ENCODE assay signal across 33 cellular contexts in genomic region chr1:108036796-108037545, GRCh38.
"Had no signal": no experiment of that assay in that cellular context is flagged by ENCODE, and none has a peak within 500 bp of the region (broad histone marks: within the 10 kb centered on the region; RNA-seq: fewer than 3 reads in every experiment).

No MANE protein-coding gene starts in this region.

- H3K36me3 Mint-ChIP-seq: natural killer cell; stimulated activated effector memory CD8-positive, alpha-beta T cell treated with anti-CD3 and anti-CD28 coated beads, Interleukin-12 subunit alpha, Interleukin-12 subunit beta, amount 100 ng/mL, for 72 hours; type B pancreatic cell had no signal

- H3K4me1 ChIP-seq: adrenal gland, body of pancreas, gastrocnemius medialis, uterus had no signal

- H3K27ac Mint-ChIP-seq: activated naive CD4-positive, alpha-beta T cell treated with anti-CD3 and anti-CD28 coated beads for 36 hours; activated naive CD8-positive, alpha-beta T cell treated with anti-CD3 and anti-CD28 coated beads for 36 hours; activated T-helper 1 cell treated with anti-CD3 and anti-CD28 coated beads, Interleukin-12 subunit alpha, Interleukin-12 subunit beta, Interleukin-2, Interleukin-4 antibody, amounts not matched to agents 30 ng/mL and 10 ng/mL and 1 ng/mL, durations not matched to agents 14 hours and 24 hours and 36 hours; memory B cell; natural killer cell; stimulated activated naive CD8-positive, alpha-beta T cell treated with anti-CD3 and anti-CD28 coated beads, Interleukin-15, Interleukin-2, amounts not matched to agents 100 ng/mL and 50 ng/mL, for 24 hours; T-helper 1 cell treated with Interleukin-12 subunit alpha and Interleukin-12 subunit beta and Interleukin-4 antibody, amounts not matched to agents 30 μg/mL and 1 μg/mL, for 36 hours; type B pancreatic cell had no signal

- H3K9me3 ChIP-seq: adrenal gland, body of pancreas, esophagus muscularis mucosa, gastrocnemius medialis, sigmoid colon, uterus had no signal

- H3K4me3 ChIP-seq: adrenal gland, body of pancreas, esophagus muscularis mucosa, gastrocnemius medialis, sigmoid colon, uterus had no signal

- H3K9me3 Mint-ChIP-seq: activated naive CD4-positive, alpha-beta T cell treated with anti-CD3 and anti-CD28 coated beads for 36 hours; activated T-helper 1 cell treated with anti-CD3 and anti-CD28 coated beads, Interleukin-12 subunit alpha, Interleukin-12 subunit beta, Interleukin-2, Interleukin-4 antibody, amounts not matched to agents 30 ng/mL and 10 ng/mL and 1 ng/mL, durations not matched to agents 14 hours and 24 hours and 36 hours; natural killer cell; stimulated activated effector memory CD8-positive, alpha-beta T cell treated with anti-CD3 and anti-CD28 coated beads, Interleukin-12 subunit alpha, Interleukin-12 subunit beta, amount 100 ng/mL, for 72 hours; stimulated activated naive CD8-positive, alpha-beta T cell treated with anti-CD3 and anti-CD28 coated beads, Interleukin-15, Interleukin-2, amounts not matched to agents 100 ng/mL and 50 ng/mL, for 24 hours; T-helper 1 cell treated with Interleukin-12 subunit alpha and Interleukin-12 subunit beta and Interleukin-4 antibody, amounts not matched to agents 30 μg/mL and 1 μg/mL, for 36 hours; type B pancreatic cell had no signal

- H3K36me3 ChIP-seq: adrenal gland, esophagus muscularis mucosa, gastrocnemius medialis, sigmoid colon, uterus, WERI-Rb-1 had no signal

- DNase-seq: activated CD4-positive, alpha-beta T cell treated with anti-CD3 and anti-CD28 coated beads for 48 hours; activated CD4-positive, alpha-beta T cell treated with anti-CD3 and anti-CD28 coated beads, Interleukin-2, amount 50 U/mL, for 48 hours; activated CD8-positive, alpha-beta memory T cell treated with anti-CD3 and anti-CD28 coated beads, Interleukin-2, amount 50 U/mL, for 4 hours; activated effector memory CD4-positive, alpha-beta T cell treated with anti-CD3 and anti-CD28 coated beads, Interleukin-2, amount 50 U/mL, for 16 hours; activated naive CD4-positive, alpha-beta T cell treated with anti-CD3 and anti-CD28 coated beads for 36 hours; activated naive CD8-positive, alpha-beta T cell treated with anti-CD3 and anti-CD28 coated beads for 36 hours; activated T-cell treated with anti-CD3 and anti-CD28 coated beads, Interleukin-2, amount 50 U/mL, for 1 hour; adrenal gland; aorta; body of pancreas; cortex of kidney; gastrocnemius medialis; head of caudate nucleus; hippocampal formation; natural killer cell; retina; sigmoid colon; small intestine; stimulated activated CD4-positive, alpha-beta T cell treated with anti-CD3 and anti-CD28 coated beads, Interleukin-4, amount 100 ng/mL, for 24 hours; T-helper 9 cell; uterus; WERI-Rb-1 had no signal

- H3K4me3 Mint-ChIP-seq: activated naive CD4-positive, alpha-beta T cell treated with anti-CD3 and anti-CD28 coated beads for 36 hours; activated naive CD8-positive, alpha-beta T cell treated with anti-CD3 and anti-CD28 coated beads for 36 hours; activated T-helper 1 cell treated with anti-CD3 and anti-CD28 coated beads, Interleukin-12 subunit alpha, Interleukin-12 subunit beta, Interleukin-2, Interleukin-4 antibody, amounts not matched to agents 30 ng/mL and 10 ng/mL and 1 ng/mL, durations not matched to agents 14 hours and 24 hours and 36 hours; memory B cell; natural killer cell; stimulated activated effector memory CD8-positive, alpha-beta T cell treated with anti-CD3 and anti-CD28 coated beads, Interleukin-12 subunit alpha, Interleukin-12 subunit beta, amount 100 ng/mL, for 72 hours; stimulated activated naive CD8-positive, alpha-beta T cell treated with anti-CD3 and anti-CD28 coated beads, Interleukin-15, Interleukin-2, amounts not matched to agents 100 ng/mL and 50 ng/mL, for 24 hours; T-helper 1 cell treated with Interleukin-12 subunit alpha and Interleukin-12 subunit beta and Interleukin-4 antibody, amounts not matched to agents 30 μg/mL and 1 μg/mL, for 36 hours; type B pancreatic cell had no signal

- ATAC-seq: activated CD4-positive, CD25-positive, alpha-beta regulatory T cell treated with anti-CD3 and anti-CD28 coated beads, Interleukin-2, amount 50 U/mL, for 24 hours; body of pancreas; gastrocnemius medialis; natural killer cell; stimulated activated effector memory CD8-positive, alpha-beta T cell treated with anti-CD3 and anti-CD28 coated beads, Interleukin-12 subunit alpha, Interleukin-12 subunit beta, amount 100 ng/mL, for 72 hours had no signal

- FAIRE-seq: endothelial cell of umbilical vein, keratinocyte, small intestine, TTC549 had no signal

- H3K27me3 Mint-ChIP-seq: activated naive CD8-positive, alpha-beta T cell treated with anti-CD3 and anti-CD28 coated beads for 36 hours; memory B cell; stimulated activated naive CD8-positive, alpha-beta T cell treated with anti-CD3 and anti-CD28 coated beads, Interleukin-15, Interleukin-2, amounts not matched to agents 100 ng/mL and 50 ng/mL, for 24 hours had no signal

- H3K27me3 ChIP-seq: adrenal gland, body of pancreas, esophagus muscularis mucosa, gastrocnemius medialis, sigmoid colon, uterus had no signal

- H3K27ac ChIP-seq: adrenal gland, body of pancreas, esophagus muscularis mucosa, gastrocnemius medialis, sigmoid colon, uterus, WERI-Rb-1 had no signal
